Comparison of ENCODE assay signal across 40 cellular contexts in genomic region chr16:50565428-50565827, GRCh38.
"Had no signal": no experiment of that assay in that cellular context is flagged by ENCODE, and none has a peak within 500 bp of the region (broad histone marks: within the 10 kb centered on the region; RNA-seq: fewer than 3 reads in every experiment).

No MANE protein-coding gene starts in this region.

- H3K36me3 Mint-ChIP-seq: activated naive CD4-positive, alpha-beta T cell treated with anti-CD3 and anti-CD28 coated beads, Interleukin-2, amount 10 ng/mL, durations not matched to agents 7 days and 5 days; activated naive CD8-positive, alpha-beta T cell treated with anti-CD3 and anti-CD28 coated beads, Interleukin-2, amount 10 ng/mL, durations not matched to agents 7 days and 5 days had no signal

- DNase-seq: activated effector memory CD4-positive, alpha-beta T cell treated with anti-CD3 and anti-CD28 coated beads, Interleukin-2, amount 50 U/mL, for 16 hours; activated effector memory CD4-positive, alpha-beta T cell treated with Interleukin-2 at 50 U/mL for 16 hours; activated gamma-delta T cell; activated gamma-delta T cell treated with Interleukin-2 at 50 U/mL for 16 hours; activated naive CD4-positive, alpha-beta T cell; activated naive CD4-positive, alpha-beta T cell treated with anti-CD3 and anti-CD28 coated beads for 36 hours; activated naive CD4-positive, alpha-beta T cell treated with anti-CD3 and anti-CD28 coated beads, Interleukin-2, amount 10 ng/mL, durations not matched to agents 7 days and 5 days; activated naive CD4-positive, alpha-beta T cell treated with anti-CD3 and anti-CD28 coated beads, Interleukin-2, amount 50 U/mL, for 16 hours; activated naive CD4-positive, alpha-beta T cell treated with Interleukin-2 at 50 U/mL for 16 hours; activated naive CD8-positive, alpha-beta T cell treated with anti-CD3 and anti-CD28 coated beads for 36 hours; activated naive CD8-positive, alpha-beta T cell treated with anti-CD3 and anti-CD28 coated beads, Interleukin-2, amount 10 ng/mL, durations not matched to agents 7 days and 5 days; activated naive CD8-positive, alpha-beta T cell treated with anti-CD3 and anti-CD28 coated beads, Interleukin-2, amount 50 U/mL, for 24 hours; activated T-cell treated with anti-CD3 and anti-CD28 coated beads, Interleukin-2, amount 50 U/mL, for 1 hour; activated T-cell treated with anti-CD3 and anti-CD28 coated beads, Interleukin-2, amount 50 U/mL, for 24 hours; activated T-cell treated with anti-CD3 and anti-CD28 coated beads, Interleukin-2, amount 50 U/mL, for 4 hours; activated T-cell treated with anti-CD3 and anti-CD28 coated beads, Interleukin-2, amount 50 U/mL, for 48 hours; activated T-cell treated with anti-CD3 and anti-CD28 coated beads, Interleukin-2, amount 50 U/mL, for 72 hours; adrenal gland; amniotic stem cell; amygdala; anterior cingulate cortex; aorta; body of pancreas; brain microvascular endothelial cell; caudate nucleus; central memory CD4-positive, alpha-beta T cell; cerebellar nuclear complex had no signal

- H3K27ac ChIP-seq: adrenal gland, body of pancreas, brain microvascular endothelial cell, breast epithelium, cardiac muscle cell had no signal

- H3K9me3 ChIP-seq: adrenal gland, ascending aorta, body of pancreas had no signal

- H3K27me3 ChIP-seq: adrenal gland, ascending aorta, body of pancreas, brain microvascular endothelial cell, breast epithelium, cardiac muscle cell had no signal

- H3K9me3 Mint-ChIP-seq: activated naive CD4-positive, alpha-beta T cell treated with anti-CD3 and anti-CD28 coated beads, Interleukin-2, amount 50 U/mL, for 24 hours; activated naive CD4-positive, alpha-beta T cell treated with anti-CD3 and anti-CD28 coated beads, Interleukin-2, amount 50 U/mL, for 72 hours; activated naive CD8-positive, alpha-beta T cell treated with anti-CD3 and anti-CD28 coated beads, Interleukin-2, amount 10 ng/mL, durations not matched to agents 7 days and 5 days; activated T-cell treated with anti-CD3 and anti-CD28 coated beads, Interleukin-2, amount 50 U/mL, for 24 hours; activated T-helper 1 cell treated with anti-CD3 and anti-CD28 coated beads, Interleukin-12 subunit alpha, Interleukin-12 subunit beta, Interleukin-2, Interleukin-4 antibody, amounts not matched to agents 30 ng/mL and 10 ng/mL and 1 ng/mL, durations not matched to agents 14 hours and 24 hours and 36 hours; activated T-helper 2 cell treated with anti-CD3 and anti-CD28 coated beads, Interferon-gamma antibody, Interleukin-2, Interleukin-4, amounts not matched to agents 10 μg/mL and 5 μg/mL and 100 μg/mL, durations not matched to agents 14 hours and 24 hours and 36 hours; central memory CD8-positive, alpha-beta T cell had no signal

- H3K4me3 Mint-ChIP-seq: activated naive CD4-positive, alpha-beta T cell treated with anti-CD3 and anti-CD28 coated beads for 36 hours; activated naive CD4-positive, alpha-beta T cell treated with anti-CD3 and anti-CD28 coated beads, Interleukin-2, amount 10 ng/mL, durations not matched to agents 7 days and 5 days; activated naive CD4-positive, alpha-beta T cell treated with anti-CD3 and anti-CD28 coated beads, Interleukin-2, amount 50 U/mL, for 24 hours; activated naive CD8-positive, alpha-beta T cell; activated naive CD8-positive, alpha-beta T cell treated with anti-CD3 and anti-CD28 coated beads for 36 hours; activated naive CD8-positive, alpha-beta T cell treated with anti-CD3 and anti-CD28 coated beads, Interleukin-2, amount 10 ng/mL, durations not matched to agents 7 days and 5 days; activated naive CD8-positive, alpha-beta T cell treated with anti-CD3 and anti-CD28 coated beads, Interleukin-2, amount 50 U/mL, for 24 hours; activated T-cell treated with anti-CD3 and anti-CD28 coated beads, Interleukin-2, amount 50 U/mL, for 24 hours; activated T-cell treated with anti-CD3 and anti-CD28 coated beads, Interleukin-2, amount 50 U/mL, for 4 hours; activated T-cell treated with anti-CD3 and anti-CD28 coated beads, Interleukin-2, amount 50 U/mL, for 72 hours; activated T-helper 1 cell treated with anti-CD3 and anti-CD28 coated beads, Interleukin-12 subunit alpha, Interleukin-12 subunit beta, Interleukin-2, Interleukin-4 antibody, amounts not matched to agents 30 ng/mL and 10 ng/mL and 1 ng/mL, durations not matched to agents 14 hours and 24 hours and 36 hours; activated T-helper 17 cell treated with anti-CD3 and anti-CD28 coated beads, Interleukin-2, amount 50 U/mL, for 72 hours; brain; central memory CD8-positive, alpha-beta T cell had no signal

- H3K4me3 ChIP-seq: adrenal gland, ascending aorta, body of pancreas, breast epithelium, cardiac muscle cell had no signal

- FAIRE-seq: astrocyte, bronchial epithelial cell had no signal

- H3K4me1 Mint-ChIP-seq: activated naive CD4-positive, alpha-beta T cell treated with anti-CD3 and anti-CD28 coated beads, Interleukin-2, amount 10 ng/mL, durations not matched to agents 7 days and 5 days; activated T-helper 17 cell treated with anti-CD3 and anti-CD28 coated beads, Interleukin-2, amount 50 U/mL, for 72 hours; central memory CD8-positive, alpha-beta T cell had no signal

- H3K27ac Mint-ChIP-seq: activated naive CD4-positive, alpha-beta T cell treated with anti-CD3 and anti-CD28 coated beads for 36 hours; activated naive CD4-positive, alpha-beta T cell treated with anti-CD3 and anti-CD28 coated beads, Interleukin-2, amount 10 ng/mL, durations not matched to agents 7 days and 5 days; activated naive CD4-positive, alpha-beta T cell treated with anti-CD3 and anti-CD28 coated beads, Interleukin-2, amount 50 U/mL, for 24 hours; activated naive CD4-positive, alpha-beta T cell treated with anti-CD3 and anti-CD28 coated beads, Interleukin-2, amount 50 U/mL, for 72 hours; activated naive CD8-positive, alpha-beta T cell; activated naive CD8-positive, alpha-beta T cell treated with anti-CD3 and anti-CD28 coated beads for 36 hours; activated naive CD8-positive, alpha-beta T cell treated with anti-CD3 and anti-CD28 coated beads, Interleukin-2, amount 10 ng/mL, durations not matched to agents 7 days and 5 days; activated naive CD8-positive, alpha-beta T cell treated with anti-CD3 and anti-CD28 coated beads, Interleukin-2, amount 50 U/mL, for 24 hours; activated T-cell treated with anti-CD3 and anti-CD28 coated beads, Interleukin-2, amount 50 U/mL, for 24 hours; activated T-cell treated with anti-CD3 and anti-CD28 coated beads, Interleukin-2, amount 50 U/mL, for 72 hours; activated T-helper 1 cell treated with anti-CD3 and anti-CD28 coated beads, Interleukin-12 subunit alpha, Interleukin-12 subunit beta, Interleukin-2, Interleukin-4 antibody, amounts not matched to agents 30 ng/mL and 10 ng/mL and 1 ng/mL, durations not matched to agents 14 hours and 24 hours and 36 hours; activated T-helper 17 cell treated with anti-CD3 and anti-CD28 coated beads, Interleukin-2, amount 50 U/mL, for 72 hours; activated T-helper 2 cell treated with anti-CD3 and anti-CD28 coated beads, Interferon-gamma antibody, Interleukin-2, Interleukin-4, amounts not matched to agents 10 μg/mL and 5 μg/mL and 100 μg/mL, durations not matched to agents 14 hours and 24 hours and 36 hours had no signal

- H3K36me3 ChIP-seq: adrenal gland, brain microvascular endothelial cell, breast epithelium, cardiac muscle cell had no signal

- H3K27me3 Mint-ChIP-seq: activated naive CD4-positive, alpha-beta T cell treated with anti-CD3 and anti-CD28 coated beads, Interleukin-2, amount 50 U/mL, for 24 hours; activated naive CD8-positive, alpha-beta T cell; activated naive CD8-positive, alpha-beta T cell treated with anti-CD3 and anti-CD28 coated beads for 36 hours; activated naive CD8-positive, alpha-beta T cell treated with anti-CD3 and anti-CD28 coated beads, Interleukin-2, amount 50 U/mL, for 24 hours; activated T-cell treated with anti-CD3 and anti-CD28 coated beads, Interleukin-2, amount 50 U/mL, for 24 hours; activated T-helper 17 cell treated with anti-CD3 and anti-CD28 coated beads, Interleukin-2, amount 50 U/mL, for 72 hours; central memory CD8-positive, alpha-beta T cell had no signal

- ATAC-seq: activated naive CD4-positive, alpha-beta T cell treated with anti-CD3 and anti-CD28 coated beads, Interleukin-2, amount 50 U/mL, for 72 hours; activated naive CD8-positive, alpha-beta T cell treated with anti-CD3 and anti-CD28 coated beads, Interleukin-2, amount 50 U/mL, for 24 hours; activated T-cell treated with anti-CD3 and anti-CD28 coated beads, Interleukin-2, amount 50 U/mL, for 4 hours; activated T-cell treated with anti-CD3 and anti-CD28 coated beads, Interleukin-2, amount 50 U/mL, for 72 hours; activated T-helper 17 cell treated with anti-CD3 and anti-CD28 coated beads, Interleukin-2, amount 50 U/mL, for 72 hours; body of pancreas had no signal

- H3K4me1 ChIP-seq: adrenal gland, body of pancreas, breast epithelium had no signal
